Comparison of ENCODE assay signal across 8 cellular contexts in genomic region chr1:6497215-6497866, GRCh38. TPM values are rescaled to one million over a fixed set of nuclear protein-coding genes. Genes with fewer than 3 reads are reported as not detected.
DNase-seq lines count a peak whose midpoint lies in the region; ATAC-seq, FAIRE-seq and TF ChIP-seq lines count a peak whose summit lies in the region.

No MANE protein-coding gene starts in this region.

- no peak overlapping the region for H3K9ac ChIP-seq in fibroblast of lung (ENCODE audit: insufficient read depth, low read length)

- TF ChIP-seq CTCF in fibroblast of lung (conservative IDR thresholded peaks at IDR 0.05 in 1 of 2, IDR thresholded peaks at IDR 0.05 in 1 of 2; ENCODE audit: low read depth in 1 of 2, low read length in 2 of 2) (no peak), nephron (IDR thresholded peaks at IDR 0.05; ENCODE audit: unreplicated experiment in 3 of 3) (no peak)

- no peaks in the 10 kb centered on the region for H3K79me2 ChIP-seq in fibroblast of lung (ENCODE audit: control insufficient read depth, insufficient read depth, low read length)

- no peaks in the 10 kb centered on the region for H4K20me1 ChIP-seq in fibroblast of lung (ENCODE audit: control insufficient read depth, extremely low read depth, insufficient read depth, low read length)

- FAIRE-seq in urothelium cell line (lab: Jason Lieb, UNC) = no peak

- no peaks in the 10 kb centered on the region for H3K9me3 ChIP-seq in fibroblast of lung (ENCODE audit: control insufficient read depth, insufficient read depth, low read depth, low read length)

- peak overlapping the region; percentile 21 for H2AFZ ChIP-seq in fibroblast of lung (ENCODE audit: low read length)

- peaks cover 18% of the 10 kb centered on the region for H3K27me3 ChIP-seq in fibroblast of lung (ENCODE audit: control insufficient read depth, insufficient read depth, low read length)

- peaks cover 5% of the 10 kb centered on the region for H3K4me1 Mint-ChIP-seq in activated T-cell treated with anti-CD3 and anti-CD28 coated beads, Interleukin-2, amount 50 U/mL, for 72 hours (ENCODE audit: low read depth)
- H3K4me1 Mint-ChIP-seq in nephron = peaks cover 42% of the 10 kb centered on the region

- no peaks in the 10 kb centered on the region for H3K36me3 ChIP-seq in fibroblast of lung (ENCODE audit: control insufficient read depth, insufficient read depth, low read length)

- no peaks in the 10 kb centered on the region for H3K4me1 ChIP-seq in fibroblast of lung (ENCODE audit: control insufficient read depth, extremely low read depth, insufficient read depth, low read length)

- no peaks in the 10 kb centered on the region for H3K27me3 Mint-ChIP-seq in activated T-cell treated with anti-CD3 and anti-CD28 coated beads, Interleukin-2, amount 50 U/mL, for 72 hours (ENCODE audit: low read depth)
- peaks cover 8% of the 10 kb centered on the region for H3K27me3 Mint-ChIP-seq in nephron (ENCODE audit: low read depth)

- no peak overlapping the region for H3K27ac Mint-ChIP-seq in activated T-cell treated with anti-CD3 and anti-CD28 coated beads, Interleukin-2, amount 50 U/mL, for 72 hours
- H3K27ac Mint-ChIP-seq in nephron = peak overlapping the region in 2 of 3 experiments; percentile 19 to 83

- peak overlapping the region; percentile 71 for H3K4me3 Mint-ChIP-seq in activated T-cell treated with anti-CD3 and anti-CD28 coated beads, Interleukin-2, amount 50 U/mL, for 72 hours
- peak overlapping the region; percentile 81 to 84 (median 83) for H3K4me3 Mint-ChIP-seq in nephron

- peak overlapping the region; percentile 72 for H3K4me2 ChIP-seq in fibroblast of lung (ENCODE audit: extremely low read depth, insufficient read depth, low read length)

- no peaks in the 10 kb centered on the region for H3K9me3 Mint-ChIP-seq in activated T-cell treated with anti-CD3 and anti-CD28 coated beads, Interleukin-2, amount 50 U/mL, for 72 hours
- H3K9me3 Mint-ChIP-seq in nephron = no peaks in the 10 kb centered on the region

- H3K4me3 ChIP-seq in fibroblast of lung (replicated peaks in 1 of 4; ENCODE audit: control extremely low read depth in 1 of 4, insufficient read depth in 1 of 4, low read depth in 3 of 4, low read length in 4 of 4) = peak overlapping the region; percentile 43 to 59 (median 54)

- no peak overlapping the region for H3K27ac ChIP-seq in fibroblast of lung (ENCODE audit: insufficient read depth, low read length)

- peak; percentile 69 for DNase-seq in EH (ENCODE audit: low read depth)
- DNase-seq in NCI-H226 = peak; percentile 65
- DNase-seq in activated T-cell treated with anti-CD3 and anti-CD28 coated beads, Interleukin-2, amount 50 U/mL, for 72 hours = peak; percentile 48 to 57
- peak; percentile 20 to 50 for DNase-seq in fibroblast of lung (ENCODE audit: low read depth in 2 of 2)
- peak; percentile 81 for DNase-seq in urothelium cell line (ENCODE audit: low spot score)

- ATAC-seq in activated T-cell treated with anti-CD3 and anti-CD28 coated beads, Interleukin-2, amount 50 U/mL, for 72 hours (replicated peaks in 1 of 2) = peak; percentile 77 to 78
- no peak for ATAC-seq in HG03045 (IDR thresholded peaks at IDR 0.05; ENCODE audit: unreplicated experiment)
- no peak for ATAC-seq in GM21619 (IDR thresholded peaks at IDR 0.05; ENCODE audit: unreplicated experiment)

- H3K36me3 Mint-ChIP-seq in activated T-cell treated with anti-CD3 and anti-CD28 coated beads, Interleukin-2, amount 50 U/mL, for 72 hours (ENCODE audit: insufficient read depth in 2 of 2) = no peaks in the 10 kb centered on the region
- H3K36me3 Mint-ChIP-seq in nephron (ENCODE audit: low read depth) = no peaks in the 10 kb centered on the region

RNA-seq across cellular contexts. Expression of gene PLEKHG5, which starts 5.9 kb away (rescaled TPM):
- total RNA-seq in activated T-cell treated with anti-CD3 and anti-CD28 coated beads, Interleukin-2, amount 50 U/mL, for 72 hours = 1 to 10 TPM; 2.6 to 3.2 TPM
- 1.3 and 3.3 TPM in 2 replicates for total RNA-seq in fibroblast of lung
- polyA plus RNA-seq in fibroblast of lung = 0.42 and 0.79 TPM in 2 replicates
- polyA plus RNA-seq in fibroblast of lung (2012) = 0.98 and 2.2 TPM in 2 replicates
- polyA minus RNA-seq in fibroblast of lung (ENCODE audit: low replicate concordance) = 0.56 and 1.6 TPM in 2 replicates

RNA-seq across cellular contexts. Expression of gene TNFRSF25, which starts 31.4 kb away (rescaled TPM):
- total RNA-seq in activated T-cell treated with anti-CD3 and anti-CD28 coated beads, Interleukin-2, amount 50 U/mL, for 72 hours = 100 to 1,000 TPM in 1 of 2 donors, 10 to 100 TPM in 1; 89.2 to 101 TPM
- total RNA-seq in fibroblast of lung = 0.51 and 1.5 TPM in 2 replicates
- polyA plus RNA-seq in fibroblast of lung = 0.24 and 0.37 TPM in 2 replicates
- polyA plus RNA-seq in fibroblast of lung (2012) = 0.19 and 1.0 TPM in 2 replicates
- 0.26 TPM in 1 of 2 replicates, not detected in the other for polyA minus RNA-seq in fibroblast of lung (ENCODE audit: low replicate concordance)

RNA-seq across cellular contexts. Expression of gene NOL9, which starts 57.0 kb away (rescaled TPM):
- 10 to 100 TPM; 35.8 to 42.3 TPM for total RNA-seq in activated T-cell treated with anti-CD3 and anti-CD28 coated beads, Interleukin-2, amount 50 U/mL, for 72 hours
- 17.5 and 18.7 TPM in 2 replicates for total RNA-seq in fibroblast of lung
- polyA plus RNA-seq in fibroblast of lung = 19.0 and 24.2 TPM in 2 replicates
- polyA plus RNA-seq in fibroblast of lung (2012) = 6.7 and 7.7 TPM in 2 replicates
- polyA minus RNA-seq in fibroblast of lung (ENCODE audit: low replicate concordance) = 18.0 and 19.0 TPM in 2 replicates

RNA-seq across cellular contexts. Expression of gene TAS1R1, which starts 57.8 kb away (rescaled TPM):
- not detected for total RNA-seq in activated T-cell treated with anti-CD3 and anti-CD28 coated beads, Interleukin-2, amount 50 U/mL, for 72 hours
- total RNA-seq in fibroblast of lung = under 0.01 and 0.17 TPM in 2 replicates
- polyA plus RNA-seq in fibroblast of lung = 0.05 and 0.10 TPM in 2 replicates
- polyA plus RNA-seq in fibroblast of lung (2012) = 0.03 and 0.06 TPM in 2 replicates
- polyA minus RNA-seq in fibroblast of lung (ENCODE audit: low replicate concordance) = not detected in 2 replicates

Comparison
In these comparisons a context has a peak if more than half of its experiments do, and no peak if none do; other contexts are left out.
1. ATAC-seq: peak in activated T-cell treated with anti-CD3 and anti-CD28 coated beads, Interleukin-2, amount 50 U/mL, for 72 hours (2 of 2); none in HG03045 (single experiment) and GM21619 (single experiment).
2. RNA of gene TNFRSF25, which starts 31.4 kb away (total RNA-seq): 89.2 to 101 TPM in activated T-cell treated with anti-CD3 and anti-CD28 coated beads, Interleukin-2, amount 50 U/mL, for 72 hours; 0.51 to 1.5 TPM in fibroblast of lung; every median in the first group is over 10 times any median in the second.
3. Peak in every context shown above with its lines, with median percentiles within 50 percentile points of each other: DNase-seq.